17 cellular contexts compared by ENCODE assay signal in the genomic region with DNA sequence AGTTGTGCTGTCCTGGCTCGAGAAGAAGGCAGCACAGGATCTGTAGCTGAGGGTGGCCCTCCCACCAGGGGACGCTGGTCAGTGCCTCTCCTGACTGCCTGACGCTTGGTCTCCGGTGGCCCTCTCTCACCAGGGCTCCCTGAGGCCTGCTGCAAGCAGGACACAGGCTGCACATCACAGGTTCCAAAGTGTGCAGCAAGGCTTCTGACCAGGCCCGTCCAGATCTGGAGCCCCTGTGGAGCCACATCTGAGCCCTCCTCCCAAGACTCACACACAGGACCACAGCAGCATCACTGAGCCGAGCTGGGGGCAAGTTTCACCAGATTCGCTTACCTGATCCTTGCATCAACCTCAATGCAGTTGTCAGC. TPM values are rescaled to one million over a fixed set of nuclear protein-coding genes. Genes with fewer than 3 reads are reported as not detected.
DNase-seq lines count a peak whose midpoint lies in the region; ATAC-seq and TF ChIP-seq lines count a peak whose summit lies in the region.
"Had no signal": no experiment of that assay in that cellular context is flagged by ENCODE, and none has a peak within 500 bp of the region (broad histone marks: within the 10 kb centered on the region; RNA-seq: fewer than 3 reads in every experiment).

No MANE protein-coding gene starts in this region.

- no peaks in the 10 kb centered on the region for H3K4me1 ChIP-seq in right atrium auricular region
- H3K4me1 ChIP-seq: BLaER1 treated with 17β-estradiol and CSF1 and Interleukin-3, amounts not matched to agents 10 nM and 100 nM had no signal

- H3K36me3 ChIP-seq in right atrium auricular region (no peaks in the 10 kb centered on the region), WERI-Rb-1 (peaks cover 20% of the 10 kb centered on the region)
- H3K36me3 ChIP-seq: BLaER1 treated with 17β-estradiol and CSF1 and Interleukin-3, amounts not matched to agents 10 nM and 100 nM had no signal

- H3K27ac ChIP-seq in right atrium auricular region, result no peak overlapping the region
- H3K27ac ChIP-seq in WERI-Rb-1, result no peak overlapping the region
- H3K27ac ChIP-seq: BLaER1 treated with 17β-estradiol and CSF1 and Interleukin-3, amounts not matched to agents 10 nM and 100 nM; PC-9 had no signal

- TF ChIP-seq CTCF in right atrium auricular region (IDR thresholded peaks at IDR 0.05) (no peak), WERI-Rb-1 (IDR thresholded peaks at IDR 0.05; ENCODE audit: low read depth, low read length) (peak; percentile 49; the same call in 1 of the 2 replicates)

- H3K27me3 ChIP-seq in right atrium auricular region, result no peaks in the 10 kb centered on the region
- H3K27me3 ChIP-seq in WERI-Rb-1 (ENCODE audit: insufficient read depth, low read depth, severe bottlenecking), result no peaks in the 10 kb centered on the region
- H3K27me3 ChIP-seq: BLaER1 treated with 17β-estradiol and CSF1 and Interleukin-3, amounts not matched to agents 10 nM and 100 nM had no signal

- H3K9me3 ChIP-seq in right atrium auricular region (no peaks in the 10 kb centered on the region), WERI-Rb-1 (ENCODE audit: severe bottlenecking) (no peaks in the 10 kb centered on the region)

- H3K4me3 ChIP-seq in right atrium auricular region (no peak overlapping the region), WERI-Rb-1 (ENCODE audit: low read depth, low read length) (no peak overlapping the region)
- H3K4me3 ChIP-seq: BLaER1 treated with 17β-estradiol and CSF1 and Interleukin-3, amounts not matched to agents 10 nM and 100 nM; PC-9 had no signal

- intact Hi-C loops in cardiac septum (cut with DNase I), result no loop called here

- peak; percentile 23 for DNase-seq in right atrium auricular region (ENCODE audit: low spot score)
- DNase-seq in cardiac septum (ENCODE audit: low spot score), result no peak
- peak; percentile 25 for DNase-seq in WERI-Rb-1
- peak; percentile 72 for DNase-seq in mesenteric fat pad (ENCODE audit: low spot score)
- DNase-seq in medulla oblongata (ENCODE audit: extremely low spot score), result no peak
- DNase-seq in NCI-H1092 treated with DMSO at 0.1 percent for 48 hours (lab: John Stamatoyannopoulos, UW), result no peak
- DNase-seq: EL, KG1, NCI-H1048, NCI-H2081, NCI-H510A, NCI-H774, PC-9 had no signal

- no peak for ATAC-seq in HG03520 (IDR thresholded peaks at IDR 0.05; ENCODE audit: unreplicated experiment)
- no peak for ATAC-seq in HG03439 (IDR thresholded peaks at IDR 0.05; ENCODE audit: unreplicated experiment)

RNA-seq across cellular contexts. Expression of a gene that starts 12.1 kb away (rescaled TPM):
- total RNA-seq in right atrium auricular region (not detected), cardiac septum (not detected), mesenteric fat pad (not detected)
- total RNA-seq: PC-9, SK-MEL-5 had no signal

RNA-seq across cellular contexts. Expression of a gene that starts 38.5 kb away (rescaled TPM):
- not detected for total RNA-seq in right atrium auricular region
- not detected for total RNA-seq in cardiac septum
- not detected for total RNA-seq in mesenteric fat pad
- total RNA-seq: PC-9, SK-MEL-5 had no signal

Comparison
In these comparisons a context has a peak if more than half of its experiments do, and no peak if none do; other contexts are left out.
1. DNase-seq: peak in right atrium auricular region (single experiment), WERI-Rb-1 (single experiment) and mesenteric fat pad (single experiment); none in cardiac septum (single experiment), medulla oblongata (single experiment) and NCI-H1092 treated with DMSO at 0.1 percent for 48 hours (single experiment).